In the genomic region with DNA sequence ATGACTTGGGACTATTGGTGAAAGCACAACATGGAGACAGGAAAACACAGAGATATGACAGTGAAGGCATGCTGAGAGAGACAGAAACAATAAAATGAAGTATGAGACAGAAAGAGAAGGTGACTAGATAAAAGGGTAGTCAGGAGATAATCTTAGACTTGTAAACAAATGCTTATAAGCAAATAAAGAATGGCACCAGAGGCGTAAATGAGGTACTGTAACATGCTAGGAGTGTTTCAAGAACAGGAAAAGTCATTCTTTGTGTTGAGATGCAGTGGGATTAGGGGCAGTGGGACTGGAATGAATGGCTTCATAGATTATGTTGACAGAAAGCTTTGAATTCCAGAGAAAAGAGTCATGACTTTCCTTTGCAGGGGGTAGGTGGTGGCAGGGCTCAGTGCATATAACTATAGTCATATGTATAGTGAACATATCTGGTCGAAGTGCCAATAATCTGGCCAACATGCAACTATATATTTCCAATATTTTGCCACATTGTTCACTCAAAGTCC, we compare ENCODE assay signal across 26 cellular contexts.
DNase-seq lines count a peak whose midpoint lies in the region; ATAC-seq, FAIRE-seq and TF ChIP-seq lines count a peak whose summit lies in the region.
"Had no signal": no experiment of that assay in that cellular context is flagged by ENCODE, and none has a peak within 500 bp of the region (broad histone marks: within the 10 kb centered on the region; RNA-seq: fewer than 3 reads in every experiment).

No MANE protein-coding gene starts in this region.

- no peak overlapping the region for H2AFZ ChIP-seq in hepatocyte
- H2AFZ ChIP-seq in osteoblast (ENCODE audit: low read length): no peak overlapping the region

- peak; percentile 80 for FAIRE-seq in H54 (lab: Jason Lieb, UNC)

- H3K4me3 ChIP-seq in hepatocyte (no peak overlapping the region), osteoblast (ENCODE audit: insufficient read depth, low read length) (no peak overlapping the region), H7 (ENCODE audit: insufficient read depth, low read depth, low read length) (no peak overlapping the region)
- H3K4me3 ChIP-seq: dorsolateral prefrontal cortex, testis had no signal

- H4K20me1 ChIP-seq in hepatocyte (ENCODE audit: insufficient read depth, poor library complexity, severe bottlenecking) (no peaks in the 10 kb centered on the region), osteoblast (ENCODE audit: insufficient read depth, low read length) (no peaks in the 10 kb centered on the region)

- no peak for TF ChIP-seq POLR2A in H54 (IDR thresholded peaks at IDR 0.05; ENCODE audit: low read depth, low read length)

- no peak overlapping the region for H3K4me2 ChIP-seq in hepatocyte
- no peak overlapping the region for H3K4me2 ChIP-seq in osteoblast (ENCODE audit: insufficient read depth, low read length)

- H3K4me1 ChIP-seq in hepatocyte (ENCODE audit: insufficient read depth) (no peaks in the 10 kb centered on the region), osteoblast (ENCODE audit: insufficient read depth, low read length) (no peaks in the 10 kb centered on the region)
- H3K4me1 ChIP-seq: testis had no signal

- TF ChIP-seq CTCF in hepatocyte (IDR thresholded peaks at IDR 0.05; ENCODE audit: poor library complexity) (no peak), osteoblast (IDR thresholded peaks at IDR 0.05; ENCODE audit: extremely low read depth, low read depth, low read length) (no peak)

- ATAC-seq in SK-N-SH treated with all-trans-retinoic acid at 6 μM for 48 hours: peak; percentile 20; the same call in 1 of the 3 replicates
- ATAC-seq in GM18858 (IDR thresholded peaks at IDR 0.05; ENCODE audit: unreplicated experiment): no peak
- ATAC-seq: left colon; naive thymus-derived CD4-positive, alpha-beta T cell had no signal

- H3K36me3 ChIP-seq in hepatocyte (replicated peaks; ENCODE audit: insufficient read depth, low read depth) (no peaks in the 10 kb centered on the region), osteoblast (ENCODE audit: insufficient read depth, low read length) (no peaks in the 10 kb centered on the region), H7 (replicated peaks; ENCODE audit: control insufficient read depth, insufficient read depth, low read length) (no peaks in the 10 kb centered on the region)

- no peaks in the 10 kb centered on the region for H3K9me2 ChIP-seq in hepatocyte (replicated peaks; ENCODE audit: insufficient read depth)

- no peaks in the 10 kb centered on the region for H3K9me3 ChIP-seq in hepatocyte (ENCODE audit: low read depth)
- H3K9me3 ChIP-seq in osteoblast (ENCODE audit: low read depth, low read length): no peaks in the 10 kb centered on the region
- H3K9me3 ChIP-seq: testis had no signal

- WGBS in hepatocyte (ENCODE audit: low lambda C conversion rate, missing lambda C conversion rate): 70% methylated on average over 2 of the region's 2 CpGs

- H3K27ac ChIP-seq in hepatocyte (peak overlapping the region; percentile 22), osteoblast (ENCODE audit: low read depth, low read length) (no peak overlapping the region)
- H3K27ac ChIP-seq: dorsolateral prefrontal cortex, testis had no signal

- H3K79me2 ChIP-seq in hepatocyte (no peaks in the 10 kb centered on the region), osteoblast (ENCODE audit: insufficient read depth, low read length) (no peaks in the 10 kb centered on the region)

- no peaks in the 10 kb centered on the region for H3K27me3 ChIP-seq in hepatocyte
- H3K27me3 ChIP-seq in osteoblast (ENCODE audit: insufficient read depth, low read length): no peaks in the 10 kb centered on the region
- H3K27me3 ChIP-seq in H7 (ENCODE audit: control insufficient read depth, insufficient read depth, low read length): no peaks in the 10 kb centered on the region
- H3K27me3 ChIP-seq: testis had no signal

- DNase-seq in H54 (ENCODE audit: insufficient read length, low spot score) (no peak), hepatocyte (ENCODE audit: low spot score) (no peak), osteoblast (ENCODE audit: insufficient read length, low spot score, missing footprints) (no peak), NCI-H2196 treated with DMSO at 0.1 percent for 48 hours (lab: John Stamatoyannopoulos, UW; ENCODE audit: unreplicated experiment) (no peak), H7 (no peak)
- DNase-seq: activated CD4-positive, alpha-beta T cell treated with anti-CD3 and anti-CD28 coated beads, Interleukin-2, amount 50 U/mL, for 4 hours; activated CD4-positive, CD25-positive, alpha-beta regulatory T cell; activated naive CD4-positive, alpha-beta T cell treated with anti-CD3 and anti-CD28 coated beads, Interleukin-2, amount 50 U/mL, for 16 hours; AML-193; aorta; CD8-positive, alpha-beta memory T cell; dorsolateral prefrontal cortex; head of caudate nucleus; Kasumi-1; left colon; naive thymus-derived CD4-positive, alpha-beta T cell; NCI-H1048; NCI-H1694 treated with DMSO at 0.1 percent for 48 hours; NCI-H2171 treated with DMSO at 0.1 percent for 48 hours; NCI-H526 treated with DMSO at 0.1 percent for 48 hours; occipital lobe; stimulated activated CD4-positive, alpha-beta T cell treated with anti-CD3 and anti-CD28 coated beads, Interleukin-4, amount 100 ng/mL, for 1 hour; stimulated activated naive CD4-positive, alpha-beta T cell; testis had no signal

TF ChIP-seq in SK-N-SH treated with all-trans-retinoic acid at 6 μM for 48 hours, 23 proteins besides CTCF, POLR2A, EP300 and RAD21:
- TF ChIP-seq TCF4 (CRISPR knock-in tag; IDR thresholded peaks at IDR 0.05; ENCODE audit: borderline replicate concordance) (no peak), CSDC2 (CRISPR knock-in tag; IDR thresholded peaks at IDR 0.05) (no peak), TSHZ2 (CRISPR knock-in tag; IDR thresholded peaks at IDR 0.05) (no peak), ZNF565 (CRISPR knock-in tag; conservative IDR thresholded peaks at IDR 0.05; ENCODE audit: low read depth) (no peak), POU6F1 (CRISPR knock-in tag; IDR thresholded peaks at IDR 0.05; ENCODE audit: borderline replicate concordance, low read depth) (no peak)
TF ChIP-seq in SK-N-SH treated with all-trans-retinoic acid at 6 μM for 48 hours: peak in this region for 0.
